1 cellular context compared by ENCODE assay signal in genomic region chr19:35041548-35042055, GRCh38.
TF ChIP-seq lines count a peak whose summit lies in the region.

TSS of gene HPN (plus strand) at chr19:35041721. CDS start at chr19:35042507, 786 bp downstream.

TF ChIP-seq in IMR-90, 13 proteins besides CTCF, POLR2A, EP300 and RAD21 (continued from another document):
- TF ChIP-seq SMC3 (IDR thresholded peaks at IDR 0.05; ENCODE audit: low read depth, low read length) (no peak), BHLHE40 (IDR thresholded peaks at IDR 0.05; ENCODE audit: low read depth, low read length) (no peak)
- TF ChIP-seq, protein P1, sequence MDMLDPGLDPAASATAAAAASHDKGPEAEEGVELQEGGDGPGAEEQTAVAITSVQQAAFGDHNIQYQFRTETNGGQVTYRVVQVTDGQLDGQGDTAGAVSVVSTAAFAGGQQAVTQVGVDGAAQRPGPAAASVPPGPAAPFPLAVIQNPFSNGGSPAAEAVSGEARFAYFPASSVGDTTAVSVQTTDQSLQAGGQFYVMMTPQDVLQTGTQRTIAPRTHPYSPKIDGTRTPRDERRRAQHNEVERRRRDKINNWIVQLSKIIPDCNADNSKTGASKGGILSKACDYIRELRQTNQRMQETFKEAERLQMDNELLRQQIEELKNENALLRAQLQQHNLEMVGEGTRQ (IDR thresholded peaks at IDR 0.05; ENCODE audit: low read depth, low read length), result no peak
TF ChIP-seq in IMR-90: peak in this region for 0.
